12 cellular contexts compared by ENCODE assay signal in the genomic region with DNA sequence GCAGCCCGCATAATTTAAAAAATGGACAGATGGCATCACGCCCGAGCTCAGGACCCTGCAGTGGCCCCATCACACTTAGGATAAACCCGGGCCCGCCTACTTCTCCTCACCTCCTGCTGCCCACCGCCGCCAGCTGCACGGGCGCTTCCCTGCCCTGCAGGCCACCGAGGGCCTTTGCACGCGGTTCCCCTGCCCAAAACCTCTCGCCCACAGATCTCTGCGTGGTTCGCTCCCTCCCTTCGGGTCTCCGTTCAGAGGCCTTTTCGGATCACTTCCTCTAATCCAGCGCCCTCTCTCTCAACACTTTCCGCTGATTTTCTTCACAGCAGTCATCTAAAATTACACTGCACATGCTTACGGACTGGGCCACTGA. TPM values are rescaled to one million over a fixed set of nuclear protein-coding genes. Genes with fewer than 3 reads are reported as not detected.
DNase-seq lines count a peak whose midpoint lies in the region; ATAC-seq and TF ChIP-seq lines count a peak whose summit lies in the region.
"Had no signal": no experiment of that assay in that cellular context is flagged by ENCODE, and none has a peak within 500 bp of the region (broad histone marks: within the 10 kb centered on the region; RNA-seq: fewer than 3 reads in every experiment).

No MANE protein-coding gene starts in this region.

- peaks cover 57 to 63% of the 10 kb centered on the region in 2 donors for H3K27me3 Mint-ChIP-seq in CD4-positive, alpha-beta memory T cell

- POLR2A ChIA-PET in CD4-positive, alpha-beta memory T cell (lab: Charles Lee; ENCODE audit: partially characterized antibody): no interaction called here

- peak overlapping the region; percentile 22 to 78 (median 43) for H3K4me3 Mint-ChIP-seq in CD4-positive, alpha-beta memory T cell

- H3K4me1 Mint-ChIP-seq in CD4-positive, alpha-beta memory T cell: peaks cover 16 to 30% (median 22%) of the 10 kb centered on the region in 4 donors

- no peak overlapping the region for H3K4me3 ChIP-seq in CD4-positive, alpha-beta memory T cell (ENCODE audit: low read length in 2 of 2)

- ATAC-seq in HG03175 (IDR thresholded peaks at IDR 0.05; ENCODE audit: unreplicated experiment): no peak

- no peaks in the 10 kb centered on the region for H3K9me3 ChIP-seq in CD4-positive, alpha-beta memory T cell (ENCODE audit: control insufficient read depth in 1 of 2, low read length in 2 of 2)
- H3K9me3 ChIP-seq: SK-N-SH had no signal

- no peaks in the 10 kb centered on the region for H3K36me3 ChIP-seq in CD4-positive, alpha-beta memory T cell (ENCODE audit: insufficient read depth, low read length)

- peaks cover 20% of the 10 kb centered on the region for H3K4me1 ChIP-seq in CD4-positive, alpha-beta memory T cell (ENCODE audit: insufficient read depth, low read length)

- CTCF ChIA-PET in CD4-positive, alpha-beta memory T cell (lab: Charles Lee; ENCODE audit: partially characterized antibody): interaction anchor here (1.2 kb wide), 1 partner anchor 62 kb away, joined by 3 read pairs; no protein-coding TSS in a partner anchor

- H3K27ac Mint-ChIP-seq in CD4-positive, alpha-beta memory T cell: peak overlapping the region in 3 of 7 donors; percentile 3 to 19 (median 10)
- H3K27ac Mint-ChIP-seq: progenitor cell of endocrine pancreas had no signal

- DNase-seq in CD4-positive, alpha-beta memory T cell: no peak
- peak; percentile 62 for DNase-seq in NOMO-1 treated with dmso at 0.1 percent for 144 hours (lab: John Stamatoyannopoulos, UW; ENCODE audit: unreplicated experiment)
- peak; percentile 43 for DNase-seq in germinal center (ENCODE audit: low spot score)
- DNase-seq in NCI-H510A treated with DMSO at 0.1 percent for 48 hours (lab: John Stamatoyannopoulos, UW): no peak
- no peak for DNase-seq in DMS153 (lab: John Stamatoyannopoulos, UW)
- DNase-seq in NCI-H2171 treated with DMSO at 0.1 percent for 48 hours (lab: John Stamatoyannopoulos, UW): no peak
- DNase-seq: NCI-H510A had no signal

- H3K36me3 Mint-ChIP-seq in CD4-positive, alpha-beta memory T cell: peaks cover 0 to 6% of the 10 kb centered on the region in 2 donors

- intact Hi-C loops in CD4-positive, alpha-beta memory T cell (cut with micrococcal nuclease): no loop called here

- H3K9me3 Mint-ChIP-seq in CD4-positive, alpha-beta memory T cell: peaks cover 0 to 2% (median 0%) of the 10 kb centered on the region in 8 donors

- no peak for TF ChIP-seq CTCF in 22Rv1 (IDR thresholded peaks at IDR 0.05)

- peaks cover 54% of the 10 kb centered on the region for H3K27me3 ChIP-seq in CD4-positive, alpha-beta memory T cell (ENCODE audit: insufficient read depth, low read length)

- peak overlapping the region; percentile 75 for H3K27ac ChIP-seq in 22Rv1
- H3K27ac ChIP-seq in CD4-positive, alpha-beta memory T cell (ENCODE audit: low read depth, low read length): no peak overlapping the region

RNA-seq across cellular contexts. Expression of a gene that starts 1.8 kb away (rescaled TPM):
- not detected for total RNA-seq in CD4-positive, alpha-beta memory T cell
- polyA plus RNA-seq in CD4-positive, alpha-beta memory T cell: not detected
- total RNA-seq: lung microvascular endothelial cell had no signal

RNA-seq across cellular contexts. Expression of a gene that starts 20.1 kb away (rescaled TPM):
- total RNA-seq in CD4-positive, alpha-beta memory T cell: 10 to 100 TPM in 1 of 2 experiments, 1 to 10 TPM in 1; 9.9 to 13.7 TPM
- 10 to 100 TPM; 24.7 to 29.4 TPM for polyA plus RNA-seq in CD4-positive, alpha-beta memory T cell

RNA-seq across cellular contexts. Expression of a gene that starts 23.2 kb away (rescaled TPM):
- total RNA-seq in CD4-positive, alpha-beta memory T cell: not detected
- polyA plus RNA-seq in CD4-positive, alpha-beta memory T cell: not detected
- total RNA-seq: lung microvascular endothelial cell, progenitor cell of endocrine pancreas had no signal
- polyA plus RNA-seq: SK-N-SH had no signal

RNA-seq across cellular contexts. Expression of a gene that starts 33.7 kb away (rescaled TPM):
- 10 to 100 TPM; 18.0 to 21.6 TPM for total RNA-seq in CD4-positive, alpha-beta memory T cell
- 10 to 100 TPM; 24.2 to 25.4 TPM for polyA plus RNA-seq in CD4-positive, alpha-beta memory T cell

RNA-seq across cellular contexts. Expression of a gene that starts 35.1 kb away (rescaled TPM):
- 1 to 10 TPM; 8.1 to 9.1 TPM for total RNA-seq in CD4-positive, alpha-beta memory T cell
- polyA plus RNA-seq in CD4-positive, alpha-beta memory T cell: under 1 TPM in 1 of 2 donors, not detected in 1; 0.47 TPM

Comparison
In these comparisons a context has a peak if more than half of its experiments do, and no peak if none do; other contexts are left out.
1. DNase-seq: peak in NOMO-1 treated with dmso at 0.1 percent for 144 hours (single experiment) and germinal center (single experiment); none in CD4-positive, alpha-beta memory T cell (0 of 5), NCI-H510A treated with DMSO at 0.1 percent for 48 hours (single experiment), DMS153 (single experiment) and NCI-H2171 treated with DMSO at 0.1 percent for 48 hours (single experiment).